Comparison of ENCODE assay signal across 1 cellular context in genomic region chr4:184537269-184538022, GRCh38.
A peak's percentile ranks its signal among the peaks of the same experiment; 100 is the strongest.
TF ChIP-seq lines count a peak whose summit lies in the region.

No MANE protein-coding gene starts in this region.

TF ChIP-seq in K562, 482 proteins besides CTCF, POLR2A, EP300 and RAD21 (continued from another document and continues in another):
- peak; percentile 35 to 81 for TF ChIP-seq AFF1 (IDR thresholded peaks at IDR 0.05; ENCODE audit: low read depth in 1 of 2, partially characterized antibody in 2 of 2)
- TF ChIP-seq, protein P1, sequence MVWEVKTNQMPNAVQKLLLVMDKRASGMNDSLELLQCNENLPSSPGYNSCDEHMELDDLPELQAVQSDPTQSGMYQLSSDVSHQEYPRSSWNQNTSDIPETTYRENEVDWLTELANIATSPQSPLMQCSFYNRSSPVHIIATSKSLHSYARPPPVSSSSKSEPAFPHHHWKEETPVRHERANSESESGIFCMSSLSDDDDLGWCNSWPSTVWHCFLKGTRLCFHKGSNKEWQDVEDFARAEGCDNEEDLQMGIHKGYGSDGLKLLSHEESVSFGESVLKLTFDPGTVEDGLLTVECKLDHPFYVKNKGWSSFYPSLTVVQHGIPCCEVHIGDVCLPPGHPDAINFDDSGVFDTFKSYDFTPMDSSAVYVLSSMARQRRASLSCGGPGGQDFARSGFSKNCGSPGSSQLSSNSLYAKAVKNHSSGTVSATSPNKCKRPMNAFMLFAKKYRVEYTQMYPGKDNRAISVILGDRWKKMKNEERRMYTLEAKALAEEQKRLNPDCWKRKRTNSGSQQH (CRISPR knock-in tag; IDR thresholded peaks at IDR 0.05) = no peak
- TF ChIP-seq ARHGAP35 (IDR thresholded peaks at IDR 0.05; ENCODE audit: partially characterized antibody) = no peak
- peak; percentile 64 for TF ChIP-seq CEBPB (tag; IDR thresholded peaks at IDR 0.05)
- TF ChIP-seq XRCC5 (IDR thresholded peaks at IDR 0.05; ENCODE audit: low read depth, low read length) = 0 out of 2 replicates have a peak, but pooled peaks have one; percentile 18
- TF ChIP-seq KLF6 (CRISPR knock-in tag; IDR thresholded peaks at IDR 0.05; ENCODE audit: borderline replicate concordance) = peak; percentile 61; the same call in 1 of the 2 replicates
- TF ChIP-seq ZNF77 (CRISPR knock-in tag; IDR thresholded peaks at IDR 0.05) = no peak
- TF ChIP-seq TEAD2 (tag; IDR thresholded peaks at IDR 0.05) = no peak
- no peak for TF ChIP-seq ZNF239 (CRISPR knock-in tag; IDR thresholded peaks at IDR 0.05)
- no peak for TF ChIP-seq ZNF212 (CRISPR knock-in tag; IDR thresholded peaks at IDR 0.05)
- no peak for TF ChIP-seq STAT5B (CRISPR knock-in tag; IDR thresholded peaks at IDR 0.05)
- TF ChIP-seq MAFG (tag; conservative IDR thresholded peaks at IDR 0.05) = no peak
- no peak for TF ChIP-seq ZNF740 (CRISPR knock-in tag; IDR thresholded peaks at IDR 0.05)
- TF ChIP-seq ZNF740 (tag; IDR thresholded peaks at IDR 0.05) = no peak
- TF ChIP-seq ZNF507 (tag; conservative IDR thresholded peaks at IDR 0.05) = no peak
- TF ChIP-seq NR1H2 (CRISPR knock-in tag; IDR thresholded peaks at IDR 0.05) = no peak
- TF ChIP-seq, protein P2, sequence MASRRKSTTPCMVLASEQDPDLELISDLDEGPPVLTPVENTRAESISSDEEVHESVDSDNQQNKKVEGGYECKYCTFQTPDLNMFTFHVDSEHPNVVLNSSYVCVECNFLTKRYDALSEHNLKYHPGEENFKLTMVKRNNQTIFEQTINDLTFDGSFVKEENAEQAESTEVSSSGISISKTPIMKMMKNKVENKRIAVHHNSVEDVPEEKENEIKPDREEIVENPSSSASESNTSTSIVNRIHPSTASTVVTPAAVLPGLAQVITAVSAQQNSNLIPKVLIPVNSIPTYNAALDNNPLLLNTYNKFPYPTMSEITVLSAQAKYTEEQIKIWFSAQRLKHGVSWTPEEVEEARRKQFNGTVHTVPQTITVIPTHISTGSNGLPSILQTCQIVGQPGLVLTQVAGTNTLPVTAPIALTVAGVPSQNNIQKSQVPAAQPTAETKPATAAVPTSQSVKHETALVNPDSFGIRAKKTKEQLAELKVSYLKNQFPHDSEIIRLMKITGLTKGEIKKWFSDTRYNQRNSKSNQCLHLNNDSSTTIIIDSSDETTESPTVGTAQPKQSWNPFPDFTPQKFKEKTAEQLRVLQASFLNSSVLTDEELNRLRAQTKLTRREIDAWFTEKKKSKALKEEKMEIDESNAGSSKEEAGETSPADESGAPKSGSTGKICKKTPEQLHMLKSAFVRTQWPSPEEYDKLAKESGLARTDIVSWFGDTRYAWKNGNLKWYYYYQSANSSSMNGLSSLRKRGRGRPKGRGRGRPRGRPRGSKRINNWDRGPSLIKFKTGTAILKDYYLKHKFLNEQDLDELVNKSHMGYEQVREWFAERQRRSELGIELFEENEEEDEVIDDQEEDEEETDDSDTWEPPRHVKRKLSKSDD (conservative IDR thresholded peaks at IDR 0.05; ENCODE audit: low read length) = no peak
- TF ChIP-seq ARNT (IDR thresholded peaks at IDR 0.05) = no peak; a peak in 1 of 4 replicates
- TF ChIP-seq ZBTB2 (IDR thresholded peaks at IDR 0.05) = peak; percentile 73
- TF ChIP-seq MCM2 (IDR thresholded peaks at IDR 0.05; ENCODE audit: low read depth) = no peak
- no peak for TF ChIP-seq NCOA1 (IDR thresholded peaks at IDR 0.05; ENCODE audit: low read depth)
- no peak for TF ChIP-seq HDGF (IDR thresholded peaks at IDR 0.05)
- peak; percentile 78 for TF ChIP-seq RBFOX2 (IDR thresholded peaks at IDR 0.05; ENCODE audit: low read depth, low read length)
- TF ChIP-seq, protein P3, sequence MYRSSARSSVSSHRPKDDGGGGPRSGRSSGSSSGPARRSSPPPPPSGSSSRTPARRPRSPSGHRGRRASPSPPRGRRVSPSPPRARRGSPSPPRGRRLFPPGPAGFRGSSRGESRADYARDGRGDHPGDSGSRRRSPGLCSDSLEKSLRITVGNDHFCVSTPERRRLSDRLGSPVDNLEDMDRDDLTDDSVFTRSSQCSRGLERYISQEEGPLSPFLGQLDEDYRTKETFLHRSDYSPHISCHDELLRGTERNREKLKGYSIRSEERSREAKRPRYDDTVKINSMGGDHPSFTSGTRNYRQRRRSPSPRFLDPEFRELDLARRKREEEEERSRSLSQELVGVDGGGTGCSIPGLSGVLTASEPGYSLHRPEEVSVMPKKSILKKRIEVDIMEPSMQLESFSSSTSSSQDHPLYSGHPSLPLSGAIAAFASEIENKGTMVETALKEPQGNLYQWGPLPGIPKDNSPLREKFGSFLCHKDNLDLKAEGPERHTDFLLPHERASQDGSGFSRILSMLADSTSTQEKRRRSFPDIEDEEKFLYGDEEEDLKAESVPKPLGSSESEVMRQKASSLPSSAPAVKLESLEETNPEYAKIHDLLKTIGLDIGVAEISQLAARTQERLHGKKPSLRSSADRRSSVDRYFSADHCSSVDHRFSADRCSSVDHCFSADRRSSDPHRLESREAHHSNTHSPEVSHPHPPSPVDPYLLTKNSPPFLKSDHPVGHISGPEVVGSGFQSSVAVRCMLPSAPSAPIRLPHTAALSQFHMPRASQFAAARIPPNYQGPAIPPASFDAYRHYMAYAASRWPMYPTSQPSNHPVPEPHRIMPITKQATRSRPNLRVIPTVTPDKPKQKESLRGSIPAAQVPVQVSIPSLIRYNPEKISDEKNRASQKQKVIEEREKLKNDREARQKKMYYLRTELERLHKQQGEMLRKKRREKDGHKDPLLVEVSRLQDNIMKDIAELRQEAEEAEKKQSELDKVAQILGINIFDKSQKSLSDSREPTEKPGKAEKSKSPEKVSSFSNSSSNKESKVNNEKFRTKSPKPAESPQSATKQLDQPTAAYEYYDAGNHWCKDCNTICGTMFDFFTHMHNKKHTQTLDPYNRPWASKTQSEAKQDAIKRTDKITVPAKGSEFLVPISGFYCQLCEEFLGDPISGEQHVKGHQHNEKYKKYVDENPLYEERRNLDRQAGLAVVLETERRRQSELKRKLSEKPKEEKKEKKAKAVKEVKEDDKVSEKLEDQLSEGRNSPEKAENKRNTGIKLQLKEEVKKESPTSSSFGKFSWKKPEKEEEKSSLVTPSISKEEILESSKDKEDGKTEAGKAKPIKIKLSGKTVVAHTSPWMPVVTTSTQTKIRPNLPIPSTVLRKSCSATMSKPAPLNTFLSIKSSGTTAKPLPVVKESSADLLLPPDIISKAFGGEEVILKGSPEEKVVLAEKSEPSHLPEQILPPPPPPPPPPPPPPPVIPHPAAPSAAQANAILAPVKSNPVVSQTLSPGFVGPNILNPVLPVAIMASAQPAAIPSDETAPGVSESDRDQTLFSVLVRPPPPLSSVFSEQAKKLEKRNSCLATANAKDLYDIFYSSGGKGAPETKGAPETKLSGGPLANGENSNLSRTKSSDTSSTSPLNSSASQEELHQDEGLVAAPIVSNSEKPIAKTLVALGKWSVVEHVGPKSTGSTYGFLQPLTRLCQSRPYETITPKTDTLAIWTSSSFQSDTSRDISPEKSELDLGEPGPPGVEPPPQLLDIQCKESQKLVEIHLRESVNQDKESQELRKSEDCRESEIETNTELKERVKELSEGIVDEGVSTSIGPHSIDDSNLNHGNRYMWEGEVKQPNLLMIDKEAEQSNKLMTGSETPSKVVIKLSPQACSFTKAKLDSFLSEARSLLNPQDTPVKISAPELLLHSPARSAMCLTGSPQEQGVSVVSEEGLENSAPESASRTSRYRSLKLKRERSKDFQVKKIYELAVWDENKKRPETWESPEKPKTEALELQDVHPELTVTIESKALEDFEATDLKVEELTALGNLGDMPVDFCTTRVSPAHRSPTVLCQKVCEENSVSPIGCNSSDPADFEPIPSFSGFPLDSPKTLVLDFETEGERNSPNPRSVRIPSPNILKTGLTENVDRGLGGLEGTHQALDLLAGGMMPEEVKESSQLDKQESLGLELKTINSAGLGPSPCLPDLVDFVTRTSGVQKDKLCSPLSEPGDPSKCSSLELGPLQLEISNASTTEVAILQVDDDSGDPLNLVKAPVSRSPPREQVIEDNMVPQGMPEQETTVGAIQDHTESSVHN (IDR thresholded peaks at IDR 0.05; ENCODE audit: borderline replicate concordance in 1 of 2, low read depth in 1 of 2) = no peak
- peak; percentile 33; the same call in 1 of the 2 replicates for TF ChIP-seq MYC (IDR thresholded peaks at IDR 0.05; ENCODE audit: low read depth, low read length)
- TF ChIP-seq MYC (CRISPR knock-in tag; IDR thresholded peaks at IDR 0.05; ENCODE audit: borderline replicate concordance, low read depth) = no peak
- TF ChIP-seq ADNP (tag; IDR thresholded peaks at IDR 0.05) = no peak
- TF ChIP-seq FOXO4 (CRISPR knock-in tag; IDR thresholded peaks at IDR 0.05) = no peak
- no peak for TF ChIP-seq PTTG1 (tag; IDR thresholded peaks at IDR 0.05; ENCODE audit: low read depth)
- no peak for TF ChIP-seq FOXP4 (CRISPR knock-in tag; IDR thresholded peaks at IDR 0.05; ENCODE audit: borderline replicate concordance)
- no peak for TF ChIP-seq STAG1 (CRISPR knock-in tag; IDR thresholded peaks at IDR 0.05; ENCODE audit: borderline replicate concordance)
- TF ChIP-seq MEIS2 (IDR thresholded peaks at IDR 0.05; ENCODE audit: partially characterized antibody) = peak; percentile 62
- no peak for TF ChIP-seq POLR2AphosphoS2 (IDR thresholded peaks at IDR 0.05; ENCODE audit: low read length)
